11 cellular contexts compared by ENCODE assay signal in the genomic region with DNA sequence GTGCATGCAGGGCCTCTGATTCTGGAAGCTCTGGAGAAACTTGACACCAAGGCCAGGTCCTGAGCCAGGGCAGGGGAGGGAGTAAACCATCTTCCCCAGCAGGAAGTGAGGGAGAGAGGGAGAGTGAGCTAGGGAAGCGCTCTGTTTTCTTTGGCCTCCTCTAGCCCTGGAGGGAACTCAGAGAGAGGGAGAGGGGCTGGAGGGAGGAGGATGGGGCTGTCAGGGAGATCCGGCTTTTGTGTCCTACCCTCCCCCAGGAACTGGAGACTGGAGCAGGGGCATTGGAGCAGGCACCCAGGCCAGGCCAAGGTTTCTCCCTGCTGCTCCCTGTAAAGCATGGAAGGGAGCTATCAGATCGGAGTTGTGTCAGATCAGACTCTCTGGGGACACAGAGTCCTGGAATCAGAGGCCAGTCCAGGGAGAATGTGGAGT.
A peak's percentile ranks its signal among the peaks of the same experiment; 100 is the strongest.
DNase-seq lines count a peak whose midpoint lies in the region; ATAC-seq and TF ChIP-seq lines count a peak whose summit lies in the region.
"Had no signal": no experiment of that assay in that cellular context is flagged by ENCODE, and none has a peak within 500 bp of the region (broad histone marks: within the 10 kb centered on the region; RNA-seq: fewer than 3 reads in every experiment).

No MANE protein-coding gene starts in this region.

- peaks cover 1% of the 10 kb centered on the region for H3K27me3 Mint-ChIP-seq in nephron (ENCODE audit: low read depth)
- peaks cover 13% of the 10 kb centered on the region for H3K27me3 Mint-ChIP-seq in stimulated activated memory B cell treated with anti-CD40 and anti-IgM and Interleukin-4, amounts not matched to agents 10 μg/mL and 1 μg/mL and 100 μg/mL, for 72 hours

- H3K9ac ChIP-seq in NT2/D1 (ENCODE audit: insufficient read length, low read depth), result peak overlapping the region; percentile 65

- TF ChIP-seq CTCF in AG10803 (conservative IDR thresholded peaks at IDR 0.05; ENCODE audit: low read length) (no peak), fibroblast of mammary gland (conservative IDR thresholded peaks at IDR 0.05; ENCODE audit: control insufficient read depth, insufficient read depth, low read depth, low read length) (no peak), nephron (IDR thresholded peaks at IDR 0.05; ENCODE audit: unreplicated experiment in 3 of 3) (no peak)

- no peak overlapping the region for H3K4me3 ChIP-seq in AG10803 (ENCODE audit: low read length)
- no peak overlapping the region for H3K4me3 ChIP-seq in NT2/D1 (ENCODE audit: insufficient read length, low read depth)
- H3K4me3 ChIP-seq in fibroblast of mammary gland (ENCODE audit: control insufficient read depth, low read depth, low read length), result no peak overlapping the region

- peak overlapping the region; percentile 97 to 98 (median 97) for H3K27ac Mint-ChIP-seq in nephron
- H3K27ac Mint-ChIP-seq in stimulated activated memory B cell treated with anti-CD40 and anti-IgM and Interleukin-4, amounts not matched to agents 10 μg/mL and 1 μg/mL and 100 μg/mL, for 72 hours, result no peak overlapping the region

- H3K27me3 ChIP-seq in NT2/D1 (ENCODE audit: insufficient read depth, insufficient read length), result no peaks in the 10 kb centered on the region

- H3K36me3 Mint-ChIP-seq in nephron (ENCODE audit: low read depth), result no peaks in the 10 kb centered on the region
- H3K36me3 Mint-ChIP-seq in stimulated activated memory B cell treated with anti-CD40 and anti-IgM and Interleukin-4, amounts not matched to agents 10 μg/mL and 1 μg/mL and 100 μg/mL, for 72 hours, result peaks cover 6% of the 10 kb centered on the region

- H3K9me3 ChIP-seq in NT2/D1 (ENCODE audit: insufficient read depth, low read length), result no peaks in the 10 kb centered on the region

- peaks cover 2% of the 10 kb centered on the region for H3K9me3 Mint-ChIP-seq in nephron
- peaks cover 6% of the 10 kb centered on the region for H3K9me3 Mint-ChIP-seq in stimulated activated memory B cell treated with anti-CD40 and anti-IgM and Interleukin-4, amounts not matched to agents 10 μg/mL and 1 μg/mL and 100 μg/mL, for 72 hours

- no peaks in the 10 kb centered on the region for H3K36me3 ChIP-seq in NT2/D1 (ENCODE audit: insufficient read depth, insufficient read length, low read length)

- DNase-seq in AG10803 (ENCODE audit: low read depth) (peak; percentile 48), NT2/D1 (ENCODE audit: low read depth, low spot score) (peak; percentile 87), fibroblast of mammary gland (ENCODE audit: low read depth) (peak; percentile 64), epidermal melanocyte (ENCODE audit: insufficient read length, low spot score) (no peak), NCI-H187 (lab: John Stamatoyannopoulos, UW) (no peak)
- DNase-seq in activated naive CD4-positive, alpha-beta T cell treated with anti-CD3 and anti-CD28 coated beads, Interleukin-2, amount 50 U/mL, for 16 hours, result no peak
- DNase-seq: activated T-cell treated with anti-CD3 and anti-CD28 coated beads, Interleukin-2, amount 50 U/mL, for 1 hour; erythroblast; MM.1S had no signal

- peak overlapping the region; percentile 9 to 22 (median 14) for H3K4me3 Mint-ChIP-seq in nephron
- no peak overlapping the region for H3K4me3 Mint-ChIP-seq in stimulated activated memory B cell treated with anti-CD40 and anti-IgM and Interleukin-4, amounts not matched to agents 10 μg/mL and 1 μg/mL and 100 μg/mL, for 72 hours

- ATAC-seq in stimulated activated memory B cell treated with anti-CD40 and anti-IgM and Interleukin-4, amounts not matched to agents 10 μg/mL and 1 μg/mL and 100 μg/mL, for 72 hours, result no peak

- peaks cover 10% of the 10 kb centered on the region for H3K4me1 ChIP-seq in NT2/D1 (ENCODE audit: insufficient read depth, insufficient read length)

- peaks cover 87% of the 10 kb centered on the region for H3K4me1 Mint-ChIP-seq in nephron
- H3K4me1 Mint-ChIP-seq in stimulated activated memory B cell treated with anti-CD40 and anti-IgM and Interleukin-4, amounts not matched to agents 10 μg/mL and 1 μg/mL and 100 μg/mL, for 72 hours, result peaks cover 12% of the 10 kb centered on the region

Comparison
In these comparisons a context has a peak if more than half of its experiments do, and no peak if none do; other contexts are left out.
1. DNase-seq: peak in AG10803 (single experiment), NT2/D1 (single experiment) and fibroblast of mammary gland (single experiment); none in epidermal melanocyte (single experiment), activated naive CD4-positive, alpha-beta T cell treated with anti-CD3 and anti-CD28 coated beads, Interleukin-2, amount 50 U/mL, for 16 hours (single experiment) and NCI-H187 (0 of 2).